In the genomic region with DNA sequence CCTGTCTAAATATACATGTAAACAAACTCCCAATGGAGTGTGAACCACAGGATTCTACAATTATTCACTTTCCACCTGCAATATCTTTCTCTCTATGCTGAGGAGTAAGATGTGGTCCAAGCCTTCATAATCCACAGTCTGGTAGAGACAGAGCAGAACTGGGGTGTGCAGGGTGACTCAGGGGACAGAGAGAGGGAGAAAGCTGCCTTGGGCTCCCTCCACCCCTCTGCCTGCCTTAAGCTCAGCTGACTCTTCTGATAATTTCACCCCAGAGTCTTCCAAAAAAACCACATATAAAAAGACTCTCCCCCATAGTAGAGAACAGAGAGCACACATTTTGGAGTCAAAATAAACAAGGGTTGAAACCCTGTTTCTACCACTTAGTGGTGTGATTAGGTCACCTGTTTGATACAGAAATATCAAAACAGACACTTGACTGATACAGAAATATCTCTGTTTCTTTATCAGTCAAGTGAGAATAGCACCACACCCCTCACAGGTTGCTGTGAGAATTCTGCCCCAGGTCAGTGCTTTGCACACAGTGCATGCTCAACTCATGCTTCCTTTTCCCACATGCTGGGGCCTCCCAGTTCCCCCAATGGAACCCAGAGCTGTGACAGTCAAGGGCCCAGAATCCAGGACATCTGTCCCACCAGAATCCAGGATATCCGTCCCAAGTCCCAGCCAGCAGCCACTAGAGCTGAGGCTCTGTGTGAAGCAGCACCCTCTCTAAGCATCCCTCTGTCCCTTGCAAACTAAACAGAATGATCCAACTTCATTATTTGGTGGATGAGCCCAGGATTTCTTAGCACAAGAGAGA, we compare ENCODE assay signal across 10 cellular contexts. TPM values are rescaled to one million over a fixed set of nuclear protein-coding genes. Genes with fewer than 3 reads are reported as not detected.
A peak's percentile ranks its signal among the peaks of the same experiment; 100 is the strongest.
DNase-seq lines count a peak whose midpoint lies in the region; ATAC-seq and TF ChIP-seq lines count a peak whose summit lies in the region.
"Had no signal": no experiment of that assay in that cellular context is flagged by ENCODE, and none has a peak within 500 bp of the region (broad histone marks: within the 10 kb centered on the region; RNA-seq: fewer than 3 reads in every experiment).

No MANE protein-coding gene starts in this region.

- H3K9ac ChIP-seq in smooth muscle cell (ENCODE audit: low read depth): no peak overlapping the region

- H2AFZ ChIP-seq in smooth muscle cell (ENCODE audit: low read depth): peak overlapping the region; percentile 3

- 75% methylated on average over 1 of the region's 1 CpG for whole genome bisulfite sequencing in smooth muscle cell (ENCODE audit: low lambda C conversion rate)
- 71 to 100% methylated on average over 1 of the region's 1 CpG for WGBS in thyroid gland, 2 donors

- H4K20me1 ChIP-seq in smooth muscle cell (ENCODE audit: low read depth): no peaks in the 10 kb centered on the region

- ATAC-seq in HG02885 (IDR thresholded peaks at IDR 0.05; ENCODE audit: poor library complexity, unreplicated experiment): peak; percentile 68

- intact Hi-C loops in thyroid gland (cut with DNase I): no loop called here

- H3K4me2 ChIP-seq in smooth muscle cell: peak overlapping the region; percentile 19

- H3K4me3 ChIP-seq in smooth muscle cell: no peak overlapping the region
- H3K4me3 ChIP-seq in thyroid gland (replicated peaks in 1 of 3): no peak overlapping the region
- H3K4me3 ChIP-seq: pancreas had no signal

- H3K79me2 ChIP-seq in smooth muscle cell (ENCODE audit: low read depth): no peaks in the 10 kb centered on the region

- TF ChIP-seq CTCF in smooth muscle cell (IDR thresholded peaks at IDR 0.05; ENCODE audit: borderline replicate concordance, insufficient read depth, poor library complexity, severe bottlenecking) (no peak), thyroid gland (IDR thresholded peaks at IDR 0.05) (no peak)

- H3K9me3 ChIP-seq in smooth muscle cell (replicated peaks; ENCODE audit: low read depth): no peaks in the 10 kb centered on the region
- H3K9me3 ChIP-seq in thyroid gland: no peaks in the 10 kb centered on the region
- H3K9me3 ChIP-seq: pancreas had no signal

- no peak for TF ChIP-seq POLR2A in thyroid gland (IDR thresholded peaks at IDR 0.05)

- H3K36me3 ChIP-seq in smooth muscle cell (ENCODE audit: low read depth): no peaks in the 10 kb centered on the region
- H3K36me3 ChIP-seq in thyroid gland: no peaks in the 10 kb centered on the region
- H3K36me3 ChIP-seq: pancreas had no signal

- DNase-seq in NK-92 treated with Interleukin-12 subunit alpha and Interleukin-12 subunit beta, amount 100 ng/mL, for 24 hours (lab: John Stamatoyannopoulos, UW): peak; percentile 58
- DNase-seq in NK-92 (lab: John Stamatoyannopoulos, UW; ENCODE audit: unreplicated experiment) (no peak), smooth muscle cell (lab: John Stamatoyannopoulos, UW; ENCODE audit: unreplicated experiment) (no peak), G401 (ENCODE audit: low spot score) (no peak), thyroid gland (no peak), occipital lobe (lab: John Stamatoyannopoulos, UW) (no peak)
- peak; percentile 56 to 60 for DNase-seq in activated T-cell treated with anti-CD3 and anti-CD28 coated beads, Interleukin-2, amount 50 U/mL, for 48 hours
- DNase-seq: 8988T, pancreas had no signal

- H3K4me1 ChIP-seq in smooth muscle cell (ENCODE audit: low read depth) (peaks cover 3% of the 10 kb centered on the region), thyroid gland (no peaks in the 10 kb centered on the region)
- H3K4me1 ChIP-seq: pancreas had no signal

- in situ Hi-C loops in G401 (cut with HindIII; ENCODE audit: low sequenced_read_pairs): no loop called here

- H3K27ac ChIP-seq in smooth muscle cell (ENCODE audit: low read depth): peak overlapping the region; percentile 43
- no peak overlapping the region for H3K27ac ChIP-seq in thyroid gland

- H3K27me3 ChIP-seq in smooth muscle cell (ENCODE audit: low read depth) (peaks cover 29% of the 10 kb centered on the region), thyroid gland (no peaks in the 10 kb centered on the region)
- H3K27me3 ChIP-seq: pancreas had no signal

- H3F3A ChIP-seq in smooth muscle cell (ENCODE audit: low read depth): no peaks in the 10 kb centered on the region

RNA-seq across cellular contexts. Expression of a gene that starts 1.3 kb away (rescaled TPM):
- not detected in 2 replicates for total RNA-seq in smooth muscle cell
- polyA plus RNA-seq in smooth muscle cell: not detected in 2 replicates
- total RNA-seq in G401 (2014; rRNA removed; shearing (Covaris generic)): not detected in 2 replicates
- total RNA-seq in thyroid gland: not detected
- not detected for total RNA-seq in occipital lobe
- polyA plus RNA-seq: pancreas had no signal

RNA-seq across cellular contexts. Expression of a gene that starts 28.5 kb away (rescaled TPM):
- total RNA-seq in smooth muscle cell (not detected in 2 replicates), thyroid gland (not detected), occipital lobe (not detected)
- not detected in 2 replicates for polyA plus RNA-seq in smooth muscle cell
- total RNA-seq in G401 (2014; rRNA removed; shearing (Covaris generic)): not detected in 2 replicates
- total RNA-seq: pancreas had no signal
- polyA plus RNA-seq: pancreas had no signal

RNA-seq across cellular contexts. Expression of a gene that starts 36.7 kb away (rescaled TPM):
- not detected in 2 replicates for total RNA-seq in smooth muscle cell
- 0.24 TPM in 1 of 2 replicates, not detected in the other for polyA plus RNA-seq in smooth muscle cell
- total RNA-seq in G401 (2014; rRNA removed; shearing (Covaris generic)): not detected in 2 replicates
- total RNA-seq in thyroid gland: 1 to 10 TPM in 3 of 4 donors, not detected in 1; 1.0 to 4.1 (median 1.7) TPM
- 10.5 TPM for total RNA-seq in occipital lobe

RNA-seq across cellular contexts. Expression of a gene that starts 45.5 kb away (rescaled TPM):
- total RNA-seq in smooth muscle cell (not detected in 2 replicates), thyroid gland (not detected), occipital lobe (not detected)
- polyA plus RNA-seq in smooth muscle cell: not detected in 2 replicates
- not detected in 2 replicates for total RNA-seq in G401 (2014; rRNA removed; shearing (Covaris generic))

Comparison
In these comparisons a context has a peak if more than half of its experiments do, and no peak if none do; other contexts are left out.
1. DNase-seq: peak in NK-92 treated with Interleukin-12 subunit alpha and Interleukin-12 subunit beta, amount 100 ng/mL, for 24 hours (single experiment) and activated T-cell treated with anti-CD3 and anti-CD28 coated beads, Interleukin-2, amount 50 U/mL, for 48 hours (2 of 2); none in NK-92 (single experiment), smooth muscle cell (single experiment), G401 (single experiment), thyroid gland (0 of 2) and occipital lobe (single experiment).